Comparison of ENCODE assay signal across 1 cellular context in the genomic region with DNA sequence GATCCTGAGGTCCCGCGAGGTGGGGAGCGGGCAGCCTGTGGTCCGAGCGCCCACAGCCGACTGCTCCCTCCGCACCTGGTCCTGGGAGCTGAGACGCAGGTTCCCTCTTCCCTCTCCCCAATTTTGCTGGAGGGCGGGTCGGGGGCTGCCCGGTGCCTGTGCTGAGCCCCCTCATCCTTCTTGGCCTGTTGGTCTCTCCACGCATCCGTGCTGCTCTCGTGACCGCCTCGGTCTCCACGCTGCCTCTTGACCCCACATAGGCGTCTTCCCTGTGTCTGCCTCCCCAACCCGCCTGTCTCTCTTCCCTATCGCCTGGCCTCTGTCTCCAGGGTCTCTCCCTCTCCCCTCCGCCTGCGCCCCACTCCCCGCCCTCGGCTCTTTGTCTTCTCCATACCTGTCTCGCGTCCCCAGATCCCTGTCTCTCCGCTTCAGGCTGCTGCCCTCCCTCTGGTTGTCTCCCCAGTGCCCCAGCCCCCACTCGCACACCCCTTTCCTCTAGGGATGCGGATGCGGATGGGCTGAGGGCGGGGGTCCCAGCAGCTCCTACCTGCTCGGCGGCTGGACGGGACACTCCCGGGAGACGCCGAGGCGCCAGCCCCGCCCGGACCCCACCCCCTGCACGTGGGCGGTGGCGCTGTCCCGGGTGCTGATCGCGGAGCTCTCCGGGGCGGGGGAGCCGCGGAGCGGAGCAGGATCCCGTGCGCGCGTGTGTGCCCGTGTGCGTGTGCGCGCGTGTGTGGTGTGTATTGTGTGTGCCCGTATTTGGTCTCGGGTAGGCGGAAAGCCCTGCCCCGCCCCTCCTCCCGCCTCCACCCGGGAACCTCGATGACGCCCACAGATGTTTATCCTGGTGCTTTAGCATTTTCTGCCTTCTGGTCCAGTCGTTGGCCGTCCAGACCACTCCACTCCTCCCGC.
A peak's percentile ranks its signal among the peaks of the same experiment; 100 is the strongest.
TF ChIP-seq lines count a peak whose summit lies in the region.

A gene (minus strand): TSS at position 720 of the 915 bp plus-strand sequence. CDS start 1,248 bp downstream, outside the sequence.

TF ChIP-seq in K562, 482 proteins besides CTCF, POLR2A, EP300 and RAD21 (continued from another document and continues in another):
- TF ChIP-seq, protein P1, sequence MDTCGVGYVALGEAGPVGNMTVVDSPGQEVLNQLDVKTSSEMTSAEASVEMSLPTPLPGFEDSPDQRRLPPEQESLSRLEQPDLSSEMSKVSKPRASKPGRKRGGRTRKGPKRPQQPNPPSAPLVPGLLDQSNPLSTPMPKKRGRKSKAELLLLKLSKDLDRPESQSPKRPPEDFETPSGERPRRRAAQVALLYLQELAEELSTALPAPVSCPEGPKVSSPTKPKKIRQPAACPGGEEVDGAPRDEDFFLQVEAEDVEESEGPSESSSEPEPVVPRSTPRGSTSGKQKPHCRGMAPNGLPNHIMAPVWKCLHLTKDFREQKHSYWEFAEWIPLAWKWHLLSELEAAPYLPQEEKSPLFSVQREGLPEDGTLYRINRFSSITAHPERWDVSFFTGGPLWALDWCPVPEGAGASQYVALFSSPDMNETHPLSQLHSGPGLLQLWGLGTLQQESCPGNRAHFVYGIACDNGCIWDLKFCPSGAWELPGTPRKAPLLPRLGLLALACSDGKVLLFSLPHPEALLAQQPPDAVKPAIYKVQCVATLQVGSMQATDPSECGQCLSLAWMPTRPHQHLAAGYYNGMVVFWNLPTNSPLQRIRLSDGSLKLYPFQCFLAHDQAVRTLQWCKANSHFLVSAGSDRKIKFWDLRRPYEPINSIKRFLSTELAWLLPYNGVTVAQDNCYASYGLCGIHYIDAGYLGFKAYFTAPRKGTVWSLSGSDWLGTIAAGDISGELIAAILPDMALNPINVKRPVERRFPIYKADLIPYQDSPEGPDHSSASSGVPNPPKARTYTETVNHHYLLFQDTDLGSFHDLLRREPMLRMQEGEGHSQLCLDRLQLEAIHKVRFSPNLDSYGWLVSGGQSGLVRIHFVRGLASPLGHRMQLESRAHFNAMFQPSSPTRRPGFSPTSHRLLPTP (IDR thresholded peaks at IDR 0.05; ENCODE audit: borderline replicate concordance, extremely low read depth, insufficient read length): no peak
- TF ChIP-seq, protein P2, sequence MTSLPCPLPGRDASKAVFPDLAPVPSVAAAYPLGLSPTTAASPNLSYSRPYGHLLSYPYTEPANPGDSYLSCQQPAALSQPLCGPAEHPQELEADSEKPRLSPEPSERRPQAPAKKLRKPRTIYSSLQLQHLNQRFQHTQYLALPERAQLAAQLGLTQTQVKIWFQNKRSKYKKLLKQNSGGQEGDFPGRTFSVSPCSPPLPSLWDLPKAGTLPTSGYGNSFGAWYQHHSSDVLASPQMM (CRISPR knock-in tag; IDR thresholded peaks at IDR 0.05): no peak
- no peak for TF ChIP-seq SLC30A9 (CRISPR knock-in tag; IDR thresholded peaks at IDR 0.05)
- TF ChIP-seq SRSF3 (IDR thresholded peaks at IDR 0.05; ENCODE audit: insufficient read depth, low read length): no peak
- TF ChIP-seq HEY1 (CRISPR knock-in tag; IDR thresholded peaks at IDR 0.05; ENCODE audit: borderline replicate concordance): no peak
- TF ChIP-seq, protein P3, sequence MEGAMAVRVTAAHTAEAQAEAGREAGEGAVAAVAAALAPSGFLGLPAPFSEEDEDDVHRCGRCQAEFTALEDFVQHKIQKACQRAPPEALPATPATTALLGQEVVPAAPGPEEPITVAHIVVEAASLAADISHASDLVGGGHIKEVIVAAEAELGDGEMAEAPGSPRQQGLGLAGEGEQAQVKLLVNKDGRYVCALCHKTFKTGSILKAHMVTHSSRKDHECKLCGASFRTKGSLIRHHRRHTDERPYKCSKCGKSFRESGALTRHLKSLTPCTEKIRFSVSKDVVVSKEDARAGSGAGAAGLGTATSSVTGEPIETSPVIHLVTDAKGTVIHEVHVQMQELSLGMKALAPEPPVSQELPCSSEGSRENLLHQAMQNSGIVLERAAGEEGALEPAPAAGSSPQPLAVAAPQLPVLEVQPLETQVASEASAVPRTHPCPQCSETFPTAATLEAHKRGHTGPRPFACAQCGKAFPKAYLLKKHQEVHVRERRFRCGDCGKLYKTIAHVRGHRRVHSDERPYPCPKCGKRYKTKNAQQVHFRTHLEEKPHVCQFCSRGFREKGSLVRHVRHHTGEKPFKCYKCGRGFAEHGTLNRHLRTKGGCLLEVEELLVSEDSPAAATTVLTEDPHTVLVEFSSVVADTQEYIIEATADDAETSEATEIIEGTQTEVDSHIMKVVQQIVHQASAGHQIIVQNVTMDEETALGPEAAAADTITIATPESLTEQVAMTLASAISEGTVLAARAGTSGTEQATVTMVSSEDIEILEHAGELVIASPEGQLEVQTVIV (CRISPR knock-in tag; IDR thresholded peaks at IDR 0.05; ENCODE audit: borderline replicate concordance): no peak
- TF ChIP-seq ELF1 (tag; IDR thresholded peaks at IDR 0.05): no peak
- no peak for TF ChIP-seq HCFC1 (IDR thresholded peaks at IDR 0.05; ENCODE audit: low read depth, low read length)
- TF ChIP-seq ZNF197 (CRISPR knock-in tag; IDR thresholded peaks at IDR 0.05; ENCODE audit: low read depth): no peak
- TF ChIP-seq, protein P4, sequence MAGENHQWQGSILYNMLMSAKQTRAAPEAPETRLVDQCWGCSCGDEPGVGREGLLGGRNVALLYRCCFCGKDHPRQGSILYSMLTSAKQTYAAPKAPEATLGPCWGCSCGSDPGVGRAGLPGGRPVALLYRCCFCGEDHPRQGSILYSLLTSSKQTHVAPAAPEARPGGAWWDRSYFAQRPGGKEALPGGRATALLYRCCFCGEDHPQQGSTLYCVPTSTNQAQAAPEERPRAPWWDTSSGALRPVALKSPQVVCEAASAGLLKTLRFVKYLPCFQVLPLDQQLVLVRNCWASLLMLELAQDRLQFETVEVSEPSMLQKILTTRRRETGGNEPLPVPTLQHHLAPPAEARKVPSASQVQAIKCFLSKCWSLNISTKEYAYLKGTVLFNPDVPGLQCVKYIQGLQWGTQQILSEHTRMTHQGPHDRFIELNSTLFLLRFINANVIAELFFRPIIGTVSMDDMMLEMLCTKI (IDR thresholded peaks at IDR 0.05; ENCODE audit: partially characterized antibody): no peak
- TF ChIP-seq, protein P5, sequence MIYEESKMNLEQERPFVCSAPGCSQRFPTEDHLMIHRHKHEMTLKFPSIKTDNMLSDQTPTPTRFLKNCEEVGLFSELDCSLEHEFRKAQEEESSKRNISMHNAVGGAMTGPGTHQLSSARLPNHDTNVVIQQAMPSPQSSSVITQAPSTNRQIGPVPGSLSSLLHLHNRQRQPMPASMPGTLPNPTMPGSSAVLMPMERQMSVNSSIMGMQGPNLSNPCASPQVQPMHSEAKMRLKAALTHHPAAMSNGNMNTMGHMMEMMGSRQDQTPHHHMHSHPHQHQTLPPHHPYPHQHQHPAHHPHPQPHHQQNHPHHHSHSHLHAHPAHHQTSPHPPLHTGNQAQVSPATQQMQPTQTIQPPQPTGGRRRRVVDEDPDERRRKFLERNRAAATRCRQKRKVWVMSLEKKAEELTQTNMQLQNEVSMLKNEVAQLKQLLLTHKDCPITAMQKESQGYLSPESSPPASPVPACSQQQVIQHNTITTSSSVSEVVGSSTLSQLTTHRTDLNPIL (CRISPR knock-in tag; IDR thresholded peaks at IDR 0.05): no peak
- TF ChIP-seq ARHGAP35 (IDR thresholded peaks at IDR 0.05; ENCODE audit: partially characterized antibody): no peak
- no peak for TF ChIP-seq ZNF134 (CRISPR knock-in tag; conservative IDR thresholded peaks at IDR 0.05)
- no peak for TF ChIP-seq KLF10 (CRISPR knock-in tag; IDR thresholded peaks at IDR 0.05)
- TF ChIP-seq, protein P6, sequence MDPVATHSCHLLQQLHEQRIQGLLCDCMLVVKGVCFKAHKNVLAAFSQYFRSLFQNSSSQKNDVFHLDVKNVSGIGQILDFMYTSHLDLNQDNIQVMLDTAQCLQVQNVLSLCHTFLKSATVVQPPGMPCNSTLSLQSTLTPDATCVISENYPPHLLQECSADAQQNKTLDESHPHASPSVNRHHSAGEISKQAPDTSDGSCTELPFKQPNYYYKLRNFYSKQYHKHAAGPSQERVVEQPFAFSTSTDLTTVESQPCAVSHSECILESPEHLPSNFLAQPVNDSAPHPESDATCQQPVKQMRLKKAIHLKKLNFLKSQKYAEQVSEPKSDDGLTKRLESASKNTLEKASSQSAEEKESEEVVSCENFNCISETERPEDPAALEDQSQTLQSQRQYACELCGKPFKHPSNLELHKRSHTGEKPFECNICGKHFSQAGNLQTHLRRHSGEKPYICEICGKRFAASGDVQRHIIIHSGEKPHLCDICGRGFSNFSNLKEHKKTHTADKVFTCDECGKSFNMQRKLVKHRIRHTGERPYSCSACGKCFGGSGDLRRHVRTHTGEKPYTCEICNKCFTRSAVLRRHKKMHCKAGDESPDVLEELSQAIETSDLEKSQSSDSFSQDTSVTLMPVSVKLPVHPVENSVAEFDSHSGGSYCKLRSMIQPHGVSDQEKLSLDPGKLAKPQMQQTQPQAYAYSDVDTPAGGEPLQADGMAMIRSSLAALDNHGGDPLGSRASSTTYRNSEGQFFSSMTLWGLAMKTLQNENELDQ (CRISPR knock-in tag; IDR thresholded peaks at IDR 0.05; ENCODE audit: borderline replicate concordance): peak; percentile 90
- TF ChIP-seq, protein P7, sequence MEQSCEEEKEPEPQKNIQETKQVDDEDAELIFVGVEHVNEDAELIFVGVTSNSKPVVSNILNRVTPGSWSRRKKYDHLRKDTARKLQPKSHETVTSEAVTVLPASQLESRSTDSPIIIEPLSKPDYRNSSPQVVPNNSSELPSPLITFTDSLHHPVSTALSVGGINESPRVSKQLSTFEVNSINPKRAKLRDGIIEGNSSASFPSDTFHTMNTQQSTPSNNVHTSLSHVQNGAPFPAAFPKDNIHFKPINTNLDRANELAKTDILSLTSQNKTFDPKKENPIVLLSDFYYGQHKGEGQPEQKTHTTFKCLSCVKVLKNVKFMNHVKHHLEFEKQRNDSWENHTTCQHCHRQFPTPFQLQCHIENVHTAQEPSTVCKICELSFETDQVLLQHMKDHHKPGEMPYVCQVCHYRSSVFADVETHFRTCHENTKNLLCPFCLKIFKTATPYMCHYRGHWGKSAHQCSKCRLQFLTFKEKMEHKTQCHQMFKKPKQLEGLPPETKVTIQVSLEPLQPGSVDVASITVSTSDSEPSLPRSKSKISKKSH (CRISPR knock-in tag; IDR thresholded peaks at IDR 0.05): no peak
- no peak for TF ChIP-seq ZNF311 (CRISPR knock-in tag; IDR thresholded peaks at IDR 0.05)
- TF ChIP-seq HLTF (IDR thresholded peaks at IDR 0.05): no peak
- no peak for TF ChIP-seq ZNF586 (CRISPR knock-in tag; conservative IDR thresholded peaks at IDR 0.05)
- no peak for TF ChIP-seq ZNF766 (CRISPR knock-in tag; conservative IDR thresholded peaks at IDR 0.05)
- TF ChIP-seq, protein P8, sequence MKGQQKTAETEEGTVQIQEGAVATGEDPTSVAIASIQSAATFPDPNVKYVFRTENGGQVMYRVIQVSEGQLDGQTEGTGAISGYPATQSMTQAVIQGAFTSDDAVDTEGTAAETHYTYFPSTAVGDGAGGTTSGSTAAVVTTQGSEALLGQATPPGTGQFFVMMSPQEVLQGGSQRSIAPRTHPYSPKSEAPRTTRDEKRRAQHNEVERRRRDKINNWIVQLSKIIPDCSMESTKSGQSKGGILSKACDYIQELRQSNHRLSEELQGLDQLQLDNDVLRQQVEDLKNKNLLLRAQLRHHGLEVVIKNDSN (CRISPR knock-in tag; IDR thresholded peaks at IDR 0.05): peak; percentile 85
- 0 out of 2 replicates have a peak, but pooled peaks have one; percentile 45 for TF ChIP-seq ZBTB7A (IDR thresholded peaks at IDR 0.05; ENCODE audit: borderline replicate concordance, control insufficient read depth, low read depth, low read length)
- no peak for TF ChIP-seq SMAD2 (IDR thresholded peaks at IDR 0.05; ENCODE audit: low read depth, low read length)
- TF ChIP-seq, protein P9, sequence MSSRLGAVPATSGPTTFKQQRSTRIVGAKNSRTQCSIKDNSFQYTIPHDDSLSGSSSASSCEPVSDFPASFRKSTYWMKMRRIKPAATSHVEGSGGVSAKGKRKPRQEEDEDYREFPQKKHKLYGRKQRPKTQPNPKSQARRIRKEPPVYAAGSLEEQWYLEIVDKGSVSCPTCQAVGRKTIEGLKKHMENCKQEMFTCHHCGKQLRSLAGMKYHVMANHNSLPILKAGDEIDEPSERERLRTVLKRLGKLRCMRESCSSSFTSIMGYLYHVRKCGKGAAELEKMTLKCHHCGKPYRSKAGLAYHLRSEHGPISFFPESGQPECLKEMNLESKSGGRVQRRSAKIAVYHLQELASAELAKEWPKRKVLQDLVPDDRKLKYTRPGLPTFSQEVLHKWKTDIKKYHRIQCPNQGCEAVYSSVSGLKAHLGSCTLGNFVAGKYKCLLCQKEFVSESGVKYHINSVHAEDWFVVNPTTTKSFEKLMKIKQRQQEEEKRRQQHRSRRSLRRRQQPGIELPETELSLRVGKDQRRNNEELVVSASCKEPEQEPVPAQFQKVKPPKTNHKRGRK (tag; IDR thresholded peaks at IDR 0.05): no peak
- TF ChIP-seq, protein P10, sequence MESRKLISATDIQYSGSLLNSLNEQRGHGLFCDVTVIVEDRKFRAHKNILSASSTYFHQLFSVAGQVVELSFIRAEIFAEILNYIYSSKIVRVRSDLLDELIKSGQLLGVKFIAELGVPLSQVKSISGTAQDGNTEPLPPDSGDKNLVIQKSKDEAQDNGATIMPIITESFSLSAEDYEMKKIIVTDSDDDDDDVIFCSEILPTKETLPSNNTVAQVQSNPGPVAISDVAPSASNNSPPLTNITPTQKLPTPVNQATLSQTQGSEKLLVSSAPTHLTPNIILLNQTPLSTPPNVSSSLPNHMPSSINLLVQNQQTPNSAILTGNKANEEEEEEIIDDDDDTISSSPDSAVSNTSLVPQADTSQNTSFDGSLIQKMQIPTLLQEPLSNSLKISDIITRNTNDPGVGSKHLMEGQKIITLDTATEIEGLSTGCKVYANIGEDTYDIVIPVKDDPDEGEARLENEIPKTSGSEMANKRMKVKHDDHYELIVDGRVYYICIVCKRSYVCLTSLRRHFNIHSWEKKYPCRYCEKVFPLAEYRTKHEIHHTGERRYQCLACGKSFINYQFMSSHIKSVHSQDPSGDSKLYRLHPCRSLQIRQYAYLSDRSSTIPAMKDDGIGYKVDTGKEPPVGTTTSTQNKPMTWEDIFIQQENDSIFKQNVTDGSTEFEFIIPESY (CRISPR knock-in tag; IDR thresholded peaks at IDR 0.05): peak; percentile 86
- TF ChIP-seq TAF9B (IDR thresholded peaks at IDR 0.05; ENCODE audit: partially characterized antibody): no peak
- no peak for TF ChIP-seq NCOR1 (IDR thresholded peaks at IDR 0.05)
- TF ChIP-seq, protein P11, sequence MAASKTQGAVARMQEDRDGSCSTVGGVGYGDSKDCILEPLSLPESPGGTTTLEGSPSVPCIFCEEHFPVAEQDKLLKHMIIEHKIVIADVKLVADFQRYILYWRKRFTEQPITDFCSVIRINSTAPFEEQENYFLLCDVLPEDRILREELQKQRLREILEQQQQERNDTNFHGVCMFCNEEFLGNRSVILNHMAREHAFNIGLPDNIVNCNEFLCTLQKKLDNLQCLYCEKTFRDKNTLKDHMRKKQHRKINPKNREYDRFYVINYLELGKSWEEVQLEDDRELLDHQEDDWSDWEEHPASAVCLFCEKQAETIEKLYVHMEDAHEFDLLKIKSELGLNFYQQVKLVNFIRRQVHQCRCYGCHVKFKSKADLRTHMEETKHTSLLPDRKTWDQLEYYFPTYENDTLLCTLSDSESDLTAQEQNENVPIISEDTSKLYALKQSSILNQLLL (CRISPR knock-in tag; IDR thresholded peaks at IDR 0.05; ENCODE audit: borderline replicate concordance): no peak
- no peak for TF ChIP-seq CCAR2 (IDR thresholded peaks at IDR 0.05; ENCODE audit: low read depth, low read length)
